Comparison of ENCODE assay signal across 20 cellular contexts in the genomic region with DNA sequence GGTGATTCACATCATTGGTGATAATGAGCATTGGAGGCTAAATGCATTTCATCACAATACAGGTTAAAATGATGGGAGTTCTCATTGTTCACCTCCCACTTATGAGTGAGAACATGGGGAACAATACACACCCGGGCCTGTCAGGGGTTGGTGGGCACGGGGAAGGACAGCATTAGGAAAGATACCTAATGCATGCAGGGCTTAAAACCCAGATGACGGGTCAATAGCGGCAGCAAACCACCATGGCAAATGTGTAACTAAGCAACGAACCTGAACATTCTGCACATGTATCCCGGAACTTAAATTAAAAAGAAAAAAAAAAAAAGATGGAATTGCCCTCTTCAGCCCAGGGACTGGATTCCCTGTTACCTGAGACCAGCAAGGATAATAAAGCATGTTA. TPM values are rescaled to one million over a fixed set of nuclear protein-coding genes. Genes with fewer than 3 reads are reported as not detected.
A peak's percentile ranks its signal among the peaks of the same experiment; 100 is the strongest.
DNase-seq lines count a peak whose midpoint lies in the region; ATAC-seq and FAIRE-seq lines count a peak whose summit lies in the region.
"Had no signal": no experiment of that assay in that cellular context is flagged by ENCODE, and none has a peak within 500 bp of the region (broad histone marks: within the 10 kb centered on the region; RNA-seq: fewer than 3 reads in every experiment).

No MANE protein-coding gene starts in this region.

- in situ Hi-C loops in Caki2 (cut with HindIII; ENCODE audit: low pct_unique_long_range_greater_than_20kb, low sequenced_read_pairs) (no loop called here), KBM-7 (cut with MboI; ENCODE audit: low pct_unique_long_range_greater_than_20kb, low sequenced_read_pairs) (loop anchor here (25.0 kb wide), 1 partner anchor 126 kb away; no protein-coding TSS in a partner anchor)

- ATAC-seq in HG03196 (IDR thresholded peaks at IDR 0.05; ENCODE audit: unreplicated experiment) (no peak), GM19467 (IDR thresholded peaks at IDR 0.05; ENCODE audit: unreplicated experiment) (no peak)
- ATAC-seq: GM12878 had no signal

- DNase-seq in Caki2 (ENCODE audit: low read depth) (peak; percentile 6), RCC 7860 (ENCODE audit: low spot score) (peak; percentile 15), left kidney (ENCODE audit: low read depth, low spot score) (peak; percentile 15), renal cortical epithelial cell (ENCODE audit: low read depth) (peak; percentile 69), KBM-7 (no peak), cerebellar cortex (ENCODE audit: low spot score) (no peak)
- DNase-seq: 8988T; CD4-positive, alpha-beta memory T cell; DMS153; DND-41; EL; HCEC 1CT had no signal

- FAIRE-seq in RCC 7860 (lab: Jason Lieb, UNC) = peak; percentile 61
- FAIRE-seq: D721Med, GM12878 had no signal

RNA-seq across cellular contexts. Expression of a gene that starts 2.3 kb away (rescaled TPM):
- total RNA-seq in Caki2 (2014; rRNA removed; shearing (Covaris generic); ENCODE audit: low replicate concordance) = not detected in 2 replicates
- total RNA-seq in renal cortical epithelial cell = 31.9 and 39.1 TPM in 2 replicates
- total RNA-seq: A673; CD4-positive, alpha-beta memory T cell; G401 had no signal

RNA-seq across cellular contexts. Expression of a gene that starts 55.8 kb away (rescaled TPM):
- total RNA-seq in Caki2 (2014; rRNA removed; shearing (Covaris generic); ENCODE audit: low replicate concordance) = not detected in 2 replicates
- not detected in 2 replicates for total RNA-seq in renal cortical epithelial cell
- total RNA-seq: A673; CD4-positive, alpha-beta memory T cell; G401; GM12878; H4; HT1080 had no signal

Comparison
In these comparisons a context has a peak if more than half of its experiments do, and no peak if none do; other contexts are left out.
1. DNase-seq: peak in Caki2 (single experiment), RCC 7860 (single experiment), left kidney (single experiment) and renal cortical epithelial cell (single experiment); none in KBM-7 (single experiment) and cerebellar cortex (single experiment).
2. RNA of a gene that starts 2.3 kb away (total RNA-seq): 31.9 to 39.1 TPM in renal cortical epithelial cell; not detected in Caki2; every median in the first group is over 10 times any median in the second.